8 cellular contexts compared by ENCODE assay signal in genomic region chr17:34979650-34980352, GRCh38. TPM values are rescaled to one million over a fixed set of nuclear protein-coding genes. Genes with fewer than 3 reads are reported as not detected.
DNase-seq lines count a peak whose midpoint lies in the region; ATAC-seq and TF ChIP-seq lines count a peak whose summit lies in the region.

No MANE protein-coding gene starts in this region.

- intact Hi-C loops in left ventricle myocardium superior (cut with micrococcal nuclease), result no loop called here
- intact Hi-C loops in activated T-helper 2 cell treated with anti-CD3 and anti-CD28 coated beads, Interferon-gamma antibody, Interleukin-2, Interleukin-4, amounts not matched to agents 10 μg/mL and 5 μg/mL and 100 μg/mL, durations not matched to agents 14 hours and 24 hours and 36 hours (cut with micrococcal nuclease), result loop anchor here (2.0 to 5.0 kb wide), 4 partner anchors 83 to 778 kb away; partner anchors contain the start of genes RAD51D and RFFL

- TF ChIP-seq CTCF in cardiac muscle cell (IDR thresholded peaks at IDR 0.05; ENCODE audit: low read depth, low read length) (no peak), thoracic aorta (IDR thresholded peaks at IDR 0.05) (no peak)

- DNase-seq in cardiac muscle cell (ENCODE audit: low read depth in 1 of 2, low spot score in 1 of 2), result peak in 1 of 2 donors; percentile 20
- no peak for DNase-seq in left ventricle myocardium superior
- no peak for DNase-seq in activated T-helper 2 cell treated with anti-CD3 and anti-CD28 coated beads, Interferon-gamma antibody, Interleukin-2, Interleukin-4, amounts not matched to agents 10 μg/mL and 5 μg/mL and 100 μg/mL, durations not matched to agents 14 hours and 24 hours and 36 hours (ENCODE audit: low spot score)
- DNase-seq in iris pigment epithelial cell (ENCODE audit: low read depth), result peak; percentile 46
- DNase-seq in thoracic aorta (ENCODE audit: low spot score), result no peak
- DNase-seq in DMS79 (lab: John Stamatoyannopoulos, UW), result no peak

- H3K4me3 ChIP-seq in cardiac muscle cell (peak overlapping the region; percentile 87), thoracic aorta (peak overlapping the region; percentile 96)

- H3K9me3 ChIP-seq in cardiac muscle cell (ENCODE audit: low read depth), result no peaks in the 10 kb centered on the region
- H3K9me3 ChIP-seq in thoracic aorta, result no peaks in the 10 kb centered on the region

- H3K4me1 ChIP-seq in cardiac muscle cell (ENCODE audit: low read depth), result peaks cover 18% of the 10 kb centered on the region
- H3K4me1 ChIP-seq in thoracic aorta (ENCODE audit: control insufficient read depth in 1 of 2, low read depth in 2 of 2), result peaks cover 5 to 33% of the 10 kb centered on the region in 2 donors

- no peak for ATAC-seq in left ventricle myocardium superior
- ATAC-seq in thoracic aorta (ENCODE audit: insufficient number of reproducible peaks, low FRiP score, low read depth), result no peak
- ATAC-seq in GM21390 (IDR thresholded peaks at IDR 0.05; ENCODE audit: unreplicated experiment), result no peak
- no peak for ATAC-seq in GM21786 (IDR thresholded peaks at IDR 0.05; ENCODE audit: unreplicated experiment)

- H3K27me3 ChIP-seq in cardiac muscle cell (no peaks in the 10 kb centered on the region), thoracic aorta (replicated peaks; ENCODE audit: insufficient read depth) (no peaks in the 10 kb centered on the region)

- H3K4me3 Mint-ChIP-seq in activated T-helper 2 cell treated with anti-CD3 and anti-CD28 coated beads, Interferon-gamma antibody, Interleukin-2, Interleukin-4, amounts not matched to agents 10 μg/mL and 5 μg/mL and 100 μg/mL, durations not matched to agents 14 hours and 24 hours and 36 hours (ENCODE audit: low read depth), result peak overlapping the region; percentile 93

- no peaks in the 10 kb centered on the region for H3K27me3 Mint-ChIP-seq in activated T-helper 2 cell treated with anti-CD3 and anti-CD28 coated beads, Interferon-gamma antibody, Interleukin-2, Interleukin-4, amounts not matched to agents 10 μg/mL and 5 μg/mL and 100 μg/mL, durations not matched to agents 14 hours and 24 hours and 36 hours (ENCODE audit: low read depth)

- no peaks in the 10 kb centered on the region for H3K9me3 Mint-ChIP-seq in activated T-helper 2 cell treated with anti-CD3 and anti-CD28 coated beads, Interferon-gamma antibody, Interleukin-2, Interleukin-4, amounts not matched to agents 10 μg/mL and 5 μg/mL and 100 μg/mL, durations not matched to agents 14 hours and 24 hours and 36 hours

- H3K4me1 Mint-ChIP-seq in activated T-helper 2 cell treated with anti-CD3 and anti-CD28 coated beads, Interferon-gamma antibody, Interleukin-2, Interleukin-4, amounts not matched to agents 10 μg/mL and 5 μg/mL and 100 μg/mL, durations not matched to agents 14 hours and 24 hours and 36 hours (ENCODE audit: low read depth), result peaks cover 49% of the 10 kb centered on the region

- H3K27ac Mint-ChIP-seq in activated T-helper 2 cell treated with anti-CD3 and anti-CD28 coated beads, Interferon-gamma antibody, Interleukin-2, Interleukin-4, amounts not matched to agents 10 μg/mL and 5 μg/mL and 100 μg/mL, durations not matched to agents 14 hours and 24 hours and 36 hours, result peak overlapping the region; percentile 96

- H3K36me3 ChIP-seq in cardiac muscle cell (no peaks in the 10 kb centered on the region), thoracic aorta (no peaks in the 10 kb centered on the region)

- peaks cover 22% of the 10 kb centered on the region for H3K36me3 Mint-ChIP-seq in activated T-helper 2 cell treated with anti-CD3 and anti-CD28 coated beads, Interferon-gamma antibody, Interleukin-2, Interleukin-4, amounts not matched to agents 10 μg/mL and 5 μg/mL and 100 μg/mL, durations not matched to agents 14 hours and 24 hours and 36 hours (ENCODE audit: low read depth)

- H3K27ac ChIP-seq in cardiac muscle cell (peak overlapping the region; percentile 99), thoracic aorta (peak overlapping the region; percentile 97 to 98)

RNA-seq across cellular contexts. Expression of gene LIG3, which starts 0.5 kb away (rescaled TPM):
- total RNA-seq in cardiac muscle cell, result 48.9 and 85.5 TPM in 2 replicates
- polyA plus RNA-seq in cardiac muscle cell, result 27.9 and 37.7 TPM in 2 replicates
- total RNA-seq in left ventricle myocardium superior, result 19.3 TPM
- total RNA-seq in activated T-helper 2 cell treated with anti-CD3 and anti-CD28 coated beads, Interferon-gamma antibody, Interleukin-2, Interleukin-4, amounts not matched to agents 10 μg/mL and 5 μg/mL and 100 μg/mL, durations not matched to agents 14 hours and 24 hours and 36 hours, result 56.3 and 65.7 TPM in 2 replicates
- 10 to 100 TPM; 42.8 to 52.0 TPM for total RNA-seq in thoracic aorta

RNA-seq across cellular contexts. Expression of gene ZNF830, which starts 18.5 kb away (rescaled TPM):
- total RNA-seq in cardiac muscle cell, result 11.5 and 19.0 TPM in 2 replicates
- 20.4 and 20.9 TPM in 2 replicates for polyA plus RNA-seq in cardiac muscle cell
- 10.7 TPM for total RNA-seq in left ventricle myocardium superior
- total RNA-seq in activated T-helper 2 cell treated with anti-CD3 and anti-CD28 coated beads, Interferon-gamma antibody, Interleukin-2, Interleukin-4, amounts not matched to agents 10 μg/mL and 5 μg/mL and 100 μg/mL, durations not matched to agents 14 hours and 24 hours and 36 hours, result 23.8 and 24.9 TPM in 2 replicates
- 10 to 100 TPM in 1 of 2 donors, 1 to 10 TPM in 1; 5.1 to 20.1 TPM for total RNA-seq in thoracic aorta

RNA-seq across cellular contexts. Expression of gene CCT6B, which starts 18.5 kb away (rescaled TPM):
- total RNA-seq in cardiac muscle cell (4.8 and 5.6 TPM in 2 replicates), left ventricle myocardium superior (1.3 TPM), thoracic aorta (1 to 10 TPM; 1.1 to 4.9 TPM)
- 4.7 and 5.6 TPM in 2 replicates for polyA plus RNA-seq in cardiac muscle cell
- total RNA-seq in activated T-helper 2 cell treated with anti-CD3 and anti-CD28 coated beads, Interferon-gamma antibody, Interleukin-2, Interleukin-4, amounts not matched to agents 10 μg/mL and 5 μg/mL and 100 μg/mL, durations not matched to agents 14 hours and 24 hours and 36 hours, result 1.4 and 1.5 TPM in 2 replicates
